Comparison of ENCODE assay signal across 1 cellular context in the genomic region with DNA sequence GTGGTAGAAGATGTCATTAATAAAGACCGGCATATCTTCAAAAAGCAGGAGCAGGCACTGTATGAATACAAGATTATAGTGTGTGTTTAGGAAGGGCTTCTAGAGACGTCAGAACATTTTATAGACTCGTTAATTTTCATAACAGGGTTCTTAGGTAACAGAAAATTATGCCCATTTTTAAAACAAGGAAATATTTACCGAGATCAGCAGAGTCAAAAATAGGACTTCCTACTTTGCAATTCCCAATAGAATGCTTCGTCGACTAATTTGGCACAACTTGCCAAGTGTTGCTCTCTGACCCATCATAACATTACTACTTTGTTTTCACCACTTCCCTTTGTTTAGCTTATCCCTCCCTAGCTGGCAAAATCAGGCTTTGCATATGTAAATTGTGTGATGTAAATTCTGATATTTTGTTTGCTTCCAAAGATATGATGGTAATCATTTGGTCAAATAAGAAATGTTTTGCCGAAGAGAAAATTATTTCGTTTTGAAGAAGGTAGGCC.
TF ChIP-seq lines count a peak whose summit lies in the region.

No MANE protein-coding gene starts in this region.

TF ChIP-seq in K562, 482 proteins besides CTCF, POLR2A, EP300 and RAD21 (continued from another document):
- TF ChIP-seq, protein P1, sequence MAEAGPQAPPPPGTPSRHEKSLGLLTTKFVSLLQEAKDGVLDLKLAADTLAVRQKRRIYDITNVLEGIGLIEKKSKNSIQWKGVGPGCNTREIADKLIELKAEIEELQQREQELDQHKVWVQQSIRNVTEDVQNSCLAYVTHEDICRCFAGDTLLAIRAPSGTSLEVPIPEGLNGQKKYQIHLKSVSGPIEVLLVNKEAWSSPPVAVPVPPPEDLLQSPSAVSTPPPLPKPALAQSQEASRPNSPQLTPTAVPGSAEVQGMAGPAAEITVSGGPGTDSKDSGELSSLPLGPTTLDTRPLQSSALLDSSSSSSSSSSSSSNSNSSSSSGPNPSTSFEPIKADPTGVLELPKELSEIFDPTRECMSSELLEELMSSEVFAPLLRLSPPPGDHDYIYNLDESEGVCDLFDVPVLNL (CRISPR knock-in tag; IDR thresholded peaks at IDR 0.05; ENCODE audit: low read depth): no peak
- TF ChIP-seq, protein P2, sequence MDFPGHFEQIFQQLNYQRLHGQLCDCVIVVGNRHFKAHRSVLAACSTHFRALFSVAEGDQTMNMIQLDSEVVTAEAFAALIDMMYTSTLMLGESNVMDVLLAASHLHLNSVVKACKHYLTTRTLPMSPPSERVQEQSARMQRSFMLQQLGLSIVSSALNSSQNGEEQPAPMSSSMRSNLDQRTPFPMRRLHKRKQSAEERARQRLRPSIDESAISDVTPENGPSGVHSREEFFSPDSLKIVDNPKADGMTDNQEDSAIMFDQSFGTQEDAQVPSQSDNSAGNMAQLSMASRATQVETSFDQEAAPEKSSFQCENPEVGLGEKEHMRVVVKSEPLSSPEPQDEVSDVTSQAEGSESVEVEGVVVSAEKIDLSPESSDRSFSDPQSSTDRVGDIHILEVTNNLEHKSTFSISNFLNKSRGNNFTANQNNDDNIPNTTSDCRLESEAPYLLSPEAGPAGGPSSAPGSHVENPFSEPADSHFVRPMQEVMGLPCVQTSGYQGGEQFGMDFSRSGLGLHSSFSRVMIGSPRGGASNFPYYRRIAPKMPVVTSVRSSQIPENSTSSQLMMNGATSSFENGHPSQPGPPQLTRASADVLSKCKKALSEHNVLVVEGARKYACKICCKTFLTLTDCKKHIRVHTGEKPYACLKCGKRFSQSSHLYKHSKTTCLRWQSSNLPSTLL (IDR thresholded peaks at IDR 0.05): no peak
- TF ChIP-seq, protein P3, sequence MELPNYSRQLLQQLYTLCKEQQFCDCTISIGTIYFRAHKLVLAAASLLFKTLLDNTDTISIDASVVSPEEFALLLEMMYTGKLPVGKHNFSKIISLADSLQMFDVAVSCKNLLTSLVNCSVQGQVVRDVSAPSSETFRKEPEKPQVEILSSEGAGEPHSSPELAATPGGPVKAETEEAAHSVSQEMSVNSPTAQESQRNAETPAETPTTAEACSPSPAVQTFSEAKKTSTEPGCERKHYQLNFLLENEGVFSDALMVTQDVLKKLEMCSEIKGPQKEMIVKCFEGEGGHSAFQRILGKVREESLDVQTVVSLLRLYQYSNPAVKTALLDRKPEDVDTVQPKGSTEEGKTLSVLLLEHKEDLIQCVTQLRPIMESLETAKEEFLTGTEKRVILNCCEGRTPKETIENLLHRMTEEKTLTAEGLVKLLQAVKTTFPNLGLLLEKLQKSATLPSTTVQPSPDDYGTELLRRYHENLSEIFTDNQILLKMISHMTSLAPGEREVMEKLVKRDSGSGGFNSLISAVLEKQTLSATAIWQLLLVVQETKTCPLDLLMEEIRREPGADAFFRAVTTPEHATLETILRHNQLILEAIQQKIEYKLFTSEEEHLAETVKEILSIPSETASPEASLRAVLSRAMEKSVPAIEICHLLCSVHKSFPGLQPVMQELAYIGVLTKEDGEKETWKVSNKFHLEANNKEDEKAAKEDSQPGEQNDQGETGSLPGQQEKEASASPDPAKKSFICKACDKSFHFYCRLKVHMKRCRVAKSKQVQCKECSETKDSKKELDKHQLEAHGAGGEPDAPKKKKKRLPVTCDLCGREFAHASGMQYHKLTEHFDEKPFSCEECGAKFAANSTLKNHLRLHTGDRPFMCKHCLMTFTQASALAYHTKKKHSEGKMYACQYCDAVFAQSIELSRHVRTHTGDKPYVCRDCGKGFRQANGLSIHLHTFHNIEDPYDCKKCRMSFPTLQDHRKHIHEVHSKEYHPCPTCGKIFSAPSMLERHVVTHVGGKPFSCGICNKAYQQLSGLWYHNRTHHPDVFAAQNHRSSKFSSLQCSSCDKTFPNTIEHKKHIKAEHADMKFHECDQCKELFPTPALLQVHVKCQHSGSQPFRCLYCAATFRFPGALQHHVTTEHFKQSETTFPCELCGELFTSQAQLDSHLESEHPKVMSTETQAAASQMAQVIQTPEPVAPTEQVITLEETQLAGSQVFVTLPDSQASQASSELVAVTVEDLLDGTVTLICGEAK (IDR thresholded peaks at IDR 0.05): peak; percentile 56; the same call in 1 of the 2 replicates
- TF ChIP-seq, protein P3 (CRISPR knock-in tag; IDR thresholded peaks at IDR 0.05): no peak
- TF ChIP-seq BACH1 (tag; IDR thresholded peaks at IDR 0.05): 0 out of 2 replicates have a peak, but pooled peaks have one; percentile 53
- peak; percentile 53; the same call in 1 of the 2 replicates for TF ChIP-seq GTF2E2 (tag; IDR thresholded peaks at IDR 0.05)
- TF ChIP-seq, protein P4, sequence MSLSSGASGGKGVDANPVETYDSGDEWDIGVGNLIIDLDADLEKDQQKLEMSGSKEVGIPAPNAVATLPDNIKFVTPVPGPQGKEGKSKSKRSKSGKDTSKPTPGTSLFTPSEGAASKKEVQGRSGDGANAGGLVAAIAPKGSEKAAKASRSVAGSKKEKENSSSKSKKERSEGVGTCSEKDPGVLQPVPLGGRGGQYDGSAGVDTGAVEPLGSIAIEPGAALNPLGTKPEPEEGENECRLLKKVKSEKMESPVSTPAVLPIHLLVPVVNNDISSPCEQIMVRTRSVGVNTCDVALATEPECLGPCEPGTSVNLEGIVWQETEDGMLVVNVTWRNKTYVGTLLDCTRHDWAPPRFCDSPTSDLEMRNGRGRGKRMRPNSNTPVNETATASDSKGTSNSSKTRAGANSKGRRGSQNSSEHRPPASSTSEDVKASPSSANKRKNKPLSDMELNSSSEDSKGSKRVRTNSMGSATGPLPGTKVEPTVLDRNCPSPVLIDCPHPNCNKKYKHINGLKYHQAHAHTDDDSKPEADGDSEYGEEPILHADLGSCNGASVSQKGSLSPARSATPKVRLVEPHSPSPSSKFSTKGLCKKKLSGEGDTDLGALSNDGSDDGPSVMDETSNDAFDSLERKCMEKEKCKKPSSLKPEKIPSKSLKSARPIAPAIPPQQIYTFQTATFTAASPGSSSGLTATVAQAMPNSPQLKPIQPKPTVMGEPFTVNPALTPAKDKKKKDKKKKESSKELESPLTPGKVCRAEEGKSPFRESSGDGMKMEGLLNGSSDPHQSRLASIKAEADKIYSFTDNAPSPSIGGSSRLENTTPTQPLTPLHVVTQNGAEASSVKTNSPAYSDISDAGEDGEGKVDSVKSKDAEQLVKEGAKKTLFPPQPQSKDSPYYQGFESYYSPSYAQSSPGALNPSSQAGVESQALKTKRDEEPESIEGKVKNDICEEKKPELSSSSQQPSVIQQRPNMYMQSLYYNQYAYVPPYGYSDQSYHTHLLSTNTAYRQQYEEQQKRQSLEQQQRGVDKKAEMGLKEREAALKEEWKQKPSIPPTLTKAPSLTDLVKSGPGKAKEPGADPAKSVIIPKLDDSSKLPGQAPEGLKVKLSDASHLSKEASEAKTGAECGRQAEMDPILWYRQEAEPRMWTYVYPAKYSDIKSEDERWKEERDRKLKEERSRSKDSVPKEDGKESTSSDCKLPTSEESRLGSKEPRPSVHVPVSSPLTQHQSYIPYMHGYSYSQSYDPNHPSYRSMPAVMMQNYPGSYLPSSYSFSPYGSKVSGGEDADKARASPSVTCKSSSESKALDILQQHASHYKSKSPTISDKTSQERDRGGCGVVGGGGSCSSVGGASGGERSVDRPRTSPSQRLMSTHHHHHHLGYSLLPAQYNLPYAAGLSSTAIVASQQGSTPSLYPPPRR (CRISPR knock-in tag; IDR thresholded peaks at IDR 0.05; ENCODE audit: borderline replicate concordance): no peak
- 0 out of 2 replicates have a peak, but pooled peaks have one; percentile 41 for TF ChIP-seq DPF2 (IDR thresholded peaks at IDR 0.05)
- TF ChIP-seq JUNB (CRISPR knock-in tag; conservative IDR thresholded peaks at IDR 0.05): no peak
- TF ChIP-seq, protein P5, sequence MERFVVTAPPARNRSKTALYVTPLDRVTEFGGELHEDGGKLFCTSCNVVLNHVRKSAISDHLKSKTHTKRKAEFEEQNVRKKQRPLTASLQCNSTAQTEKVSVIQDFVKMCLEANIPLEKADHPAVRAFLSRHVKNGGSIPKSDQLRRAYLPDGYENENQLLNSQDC (CRISPR knock-in tag; IDR thresholded peaks at IDR 0.05): 0 out of 2 replicates have a peak, but pooled peaks have one; percentile 41
- TF ChIP-seq ZNF239 (CRISPR knock-in tag; IDR thresholded peaks at IDR 0.05): no peak
- peak; percentile 38; the same call in 1 of the 2 replicates for TF ChIP-seq C11orf30 (IDR thresholded peaks at IDR 0.05; ENCODE audit: low read depth)
- TF ChIP-seq, protein P6, sequence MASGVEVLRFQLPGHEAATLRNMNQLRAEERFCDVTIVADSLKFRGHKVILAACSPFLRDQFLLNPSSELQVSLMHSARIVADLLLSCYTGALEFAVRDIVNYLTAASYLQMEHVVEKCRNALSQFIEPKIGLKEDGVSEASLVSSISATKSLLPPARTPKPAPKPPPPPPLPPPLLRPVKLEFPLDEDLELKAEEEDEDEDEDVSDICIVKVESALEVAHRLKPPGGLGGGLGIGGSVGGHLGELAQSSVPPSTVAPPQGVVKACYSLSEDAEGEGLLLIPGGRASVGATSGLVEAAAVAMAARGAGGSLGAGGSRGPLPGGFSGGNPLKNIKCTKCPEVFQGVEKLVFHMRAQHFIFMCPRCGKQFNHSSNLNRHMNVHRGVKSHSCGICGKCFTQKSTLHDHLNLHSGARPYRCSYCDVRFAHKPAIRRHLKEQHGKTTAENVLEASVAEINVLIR (CRISPR knock-in tag; IDR thresholded peaks at IDR 0.05): no peak
- TF ChIP-seq MIER1 (IDR thresholded peaks at IDR 0.05; ENCODE audit: low read depth): peak; percentile 66
- TF ChIP-seq ZNF316 (IDR thresholded peaks at IDR 0.05): peak; percentile 83
- no peak for TF ChIP-seq NR1H2 (CRISPR knock-in tag; IDR thresholded peaks at IDR 0.05)
- TF ChIP-seq, protein P7, sequence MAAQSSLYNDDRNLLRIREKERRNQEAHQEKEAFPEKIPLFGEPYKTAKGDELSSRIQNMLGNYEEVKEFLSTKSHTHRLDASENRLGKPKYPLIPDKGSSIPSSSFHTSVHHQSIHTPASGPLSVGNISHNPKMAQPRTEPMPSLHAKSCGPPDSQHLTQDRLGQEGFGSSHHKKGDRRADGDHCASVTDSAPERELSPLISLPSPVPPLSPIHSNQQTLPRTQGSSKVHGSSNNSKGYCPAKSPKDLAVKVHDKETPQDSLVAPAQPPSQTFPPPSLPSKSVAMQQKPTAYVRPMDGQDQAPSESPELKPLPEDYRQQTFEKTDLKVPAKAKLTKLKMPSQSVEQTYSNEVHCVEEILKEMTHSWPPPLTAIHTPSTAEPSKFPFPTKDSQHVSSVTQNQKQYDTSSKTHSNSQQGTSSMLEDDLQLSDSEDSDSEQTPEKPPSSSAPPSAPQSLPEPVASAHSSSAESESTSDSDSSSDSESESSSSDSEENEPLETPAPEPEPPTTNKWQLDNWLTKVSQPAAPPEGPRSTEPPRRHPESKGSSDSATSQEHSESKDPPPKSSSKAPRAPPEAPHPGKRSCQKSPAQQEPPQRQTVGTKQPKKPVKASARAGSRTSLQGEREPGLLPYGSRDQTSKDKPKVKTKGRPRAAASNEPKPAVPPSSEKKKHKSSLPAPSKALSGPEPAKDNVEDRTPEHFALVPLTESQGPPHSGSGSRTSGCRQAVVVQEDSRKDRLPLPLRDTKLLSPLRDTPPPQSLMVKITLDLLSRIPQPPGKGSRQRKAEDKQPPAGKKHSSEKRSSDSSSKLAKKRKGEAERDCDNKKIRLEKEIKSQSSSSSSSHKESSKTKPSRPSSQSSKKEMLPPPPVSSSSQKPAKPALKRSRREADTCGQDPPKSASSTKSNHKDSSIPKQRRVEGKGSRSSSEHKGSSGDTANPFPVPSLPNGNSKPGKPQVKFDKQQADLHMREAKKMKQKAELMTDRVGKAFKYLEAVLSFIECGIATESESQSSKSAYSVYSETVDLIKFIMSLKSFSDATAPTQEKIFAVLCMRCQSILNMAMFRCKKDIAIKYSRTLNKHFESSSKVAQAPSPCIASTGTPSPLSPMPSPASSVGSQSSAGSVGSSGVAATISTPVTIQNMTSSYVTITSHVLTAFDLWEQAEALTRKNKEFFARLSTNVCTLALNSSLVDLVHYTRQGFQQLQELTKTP (IDR thresholded peaks at IDR 0.05; ENCODE audit: low read depth in 1 of 2, partially characterized antibody in 2 of 2): peak; percentile 9 to 55
- TF ChIP-seq DIDO1 (tag; IDR thresholded peaks at IDR 0.05; ENCODE audit: low read depth): peak; percentile 21; the same call in 1 of the 2 replicates
- TF ChIP-seq MAFG (tag; conservative IDR thresholded peaks at IDR 0.05): peak; percentile 48
- peak; percentile 16; the same call in 1 of the 2 replicates for TF ChIP-seq MAFK (IDR thresholded peaks at IDR 0.05; ENCODE audit: low read length)
- no peak for TF ChIP-seq MCM7 (IDR thresholded peaks at IDR 0.05)
- peak; percentile 41; the same call in 1 of the 2 replicates for TF ChIP-seq TEAD4 (IDR thresholded peaks at IDR 0.05; ENCODE audit: low read length)
- no peak for TF ChIP-seq TEAD4 (CRISPR knock-in tag; IDR thresholded peaks at IDR 0.05; ENCODE audit: borderline replicate concordance)
- no peak for TF ChIP-seq KLF1 (tag; IDR thresholded peaks at IDR 0.05)
